8 cellular contexts compared by ENCODE assay signal in genomic region chr11:11998091-11998781, GRCh38. TPM values are rescaled to one million over a fixed set of nuclear protein-coding genes. Genes with fewer than 3 reads are reported as not detected.
DNase-seq lines count a peak whose midpoint lies in the region; ATAC-seq, FAIRE-seq and TF ChIP-seq lines count a peak whose summit lies in the region.

No MANE protein-coding gene starts in this region.

- no peaks in the 10 kb centered on the region for H3K36me3 Mint-ChIP-seq in CD4-positive, alpha-beta memory T cell
- H3K36me3 Mint-ChIP-seq in naive thymus-derived CD4-positive, alpha-beta T cell: no peaks in the 10 kb centered on the region

- POLR2A ChIA-PET in CD4-positive, alpha-beta memory T cell (lab: Charles Lee; ENCODE audit: partially characterized antibody): no interaction called here
- POLR2A ChIA-PET in naive thymus-derived CD4-positive, alpha-beta T cell (lab: Charles Lee): no interaction called here

- TF ChIP-seq POLR2A in GM12891 (IDR thresholded peaks at IDR 0.05; ENCODE audit: low read depth, low read length): no peak

- H3K27ac ChIP-seq in CD4-positive, alpha-beta memory T cell (ENCODE audit: low read depth, low read length): no peak overlapping the region
- no peak overlapping the region for H3K27ac ChIP-seq in naive thymus-derived CD4-positive, alpha-beta T cell (ENCODE audit: low read depth, low read length)

- H3K27me3 Mint-ChIP-seq in CD4-positive, alpha-beta memory T cell: peaks cover 19 to 20% of the 10 kb centered on the region in 2 donors
- peaks cover 28 to 51% (median 33%) of the 10 kb centered on the region in 5 donors for H3K27me3 Mint-ChIP-seq in naive thymus-derived CD4-positive, alpha-beta T cell

- CTCF ChIA-PET in CD4-positive, alpha-beta memory T cell (lab: Charles Lee; ENCODE audit: partially characterized antibody): interaction anchor here (0.9 kb wide), 1 partner anchor 31 kb away, joined by 4 read pairs; no protein-coding TSS in a partner anchor
- CTCF ChIA-PET in naive thymus-derived CD4-positive, alpha-beta T cell (lab: Charles Lee): no interaction called here

- peaks cover 11% of the 10 kb centered on the region for H3K4me1 ChIP-seq in CD4-positive, alpha-beta memory T cell (ENCODE audit: insufficient read depth, low read length)
- H3K4me1 ChIP-seq in naive thymus-derived CD4-positive, alpha-beta T cell (ENCODE audit: control insufficient read depth in 2 of 2, insufficient read depth in 2 of 2, low read length in 2 of 2): no peaks in the 10 kb centered on the region

- H3K4me3 Mint-ChIP-seq in CD4-positive, alpha-beta memory T cell: peak overlapping the region; percentile 50 to 82 (median 72)
- peak overlapping the region in 8 of 10 donors; percentile 25 to 71 (median 56) for H3K4me3 Mint-ChIP-seq in naive thymus-derived CD4-positive, alpha-beta T cell

- no peaks in the 10 kb centered on the region for H3K36me3 ChIP-seq in CD4-positive, alpha-beta memory T cell (ENCODE audit: insufficient read depth, low read length)
- no peaks in the 10 kb centered on the region for H3K36me3 ChIP-seq in naive thymus-derived CD4-positive, alpha-beta T cell (ENCODE audit: control insufficient read depth in 2 of 3, insufficient read depth in 3 of 3, low read length in 3 of 3)

- peaks cover 6% of the 10 kb centered on the region for H3K27me3 ChIP-seq in CD4-positive, alpha-beta memory T cell (ENCODE audit: insufficient read depth, low read length)
- H3K27me3 ChIP-seq in naive thymus-derived CD4-positive, alpha-beta T cell (ENCODE audit: control insufficient read depth in 2 of 2, insufficient read depth in 2 of 2, low read length in 2 of 2): no peaks in the 10 kb centered on the region

- peaks cover 13 to 22% (median 14%) of the 10 kb centered on the region in 4 donors for H3K4me1 Mint-ChIP-seq in CD4-positive, alpha-beta memory T cell
- peaks cover 0 to 17% (median 4%) of the 10 kb centered on the region in 7 donors for H3K4me1 Mint-ChIP-seq in naive thymus-derived CD4-positive, alpha-beta T cell

- TF ChIP-seq RAD21 in Ishikawa (IDR thresholded peaks at IDR 0.05; ENCODE audit: low read depth): no peak

- no peak for TF ChIP-seq CTCF in astrocyte of the spinal cord (IDR thresholded peaks at IDR 0.05; ENCODE audit: low read depth, low read length)

- no peaks in the 10 kb centered on the region for H3K9me3 ChIP-seq in CD4-positive, alpha-beta memory T cell (ENCODE audit: control insufficient read depth in 1 of 2, low read length in 2 of 2)
- no peaks in the 10 kb centered on the region for H3K9me3 ChIP-seq in naive thymus-derived CD4-positive, alpha-beta T cell (ENCODE audit: control insufficient read depth in 2 of 3, low read length in 3 of 3)

- in situ Hi-C loops in astrocyte of the spinal cord (cut with HindIII; ENCODE audit: low sequenced_read_pairs): no loop called here

- no peak for ATAC-seq in naive thymus-derived CD4-positive, alpha-beta T cell
- ATAC-seq in HG02798 (IDR thresholded peaks at IDR 0.05; ENCODE audit: poor library complexity, unreplicated experiment): no peak

- no peaks in the 10 kb centered on the region for H3K9me3 Mint-ChIP-seq in CD4-positive, alpha-beta memory T cell
- H3K9me3 Mint-ChIP-seq in naive thymus-derived CD4-positive, alpha-beta T cell: no peaks in the 10 kb centered on the region

- peak overlapping the region in 3 of 7 donors; percentile 13 to 46 (median 31) for H3K27ac Mint-ChIP-seq in CD4-positive, alpha-beta memory T cell
- no peak overlapping the region for H3K27ac Mint-ChIP-seq in naive thymus-derived CD4-positive, alpha-beta T cell

- DNase-seq in CD4-positive, alpha-beta memory T cell: no peak
- DNase-seq in astrocyte of the spinal cord (ENCODE audit: low read depth, low spot score) (peak; percentile 92), GM12891 (ENCODE audit: insufficient read length, low spot score) (no peak), NCI-H774 (lab: John Stamatoyannopoulos, UW) (no peak)
- no peak for DNase-seq in naive thymus-derived CD4-positive, alpha-beta T cell
- no peak for DNase-seq in stimulated activated CD4-positive, alpha-beta T cell treated with anti-CD3 and anti-CD28 coated beads, Interleukin-2, amount 100 ng/mL, for 24 hours

- intact Hi-C loops in CD4-positive, alpha-beta memory T cell (cut with micrococcal nuclease): no loop called here
- intact Hi-C loops in naive thymus-derived CD4-positive, alpha-beta T cell (cut with micrococcal nuclease): no loop called here

- TF ChIP-seq EP300 in Ishikawa (IDR thresholded peaks at IDR 0.05; ENCODE audit: borderline replicate concordance): peak; percentile 33; the same call in 1 of the 2 replicates

- no peak for FAIRE-seq in GM12891 (lab: Jason Lieb, UNC)

- H3K4me3 ChIP-seq in CD4-positive, alpha-beta memory T cell (ENCODE audit: low read length in 2 of 2): peak overlapping the region in 1 of 2 donors; percentile 37
- H3K4me3 ChIP-seq in astrocyte of the spinal cord (ENCODE audit: low read depth, low read length): peak overlapping the region; percentile 2
- H3K4me3 ChIP-seq in naive thymus-derived CD4-positive, alpha-beta T cell (ENCODE audit: low read length): no peak overlapping the region

TF ChIP-seq in Ishikawa, 13 proteins besides CTCF, POLR2A, EP300 and RAD21:
- TF ChIP-seq USF1 (IDR thresholded peaks at IDR 0.05) (no peak), NFIC (IDR thresholded peaks at IDR 0.05) (peak; percentile 42)
TF ChIP-seq in Ishikawa: peak in this region for 1.

TF ChIP-seq in GM12891, 5 proteins besides CTCF, POLR2A, EP300 and RAD21:
- TF ChIP-seq SPI1 (IDR thresholded peaks at IDR 0.05; ENCODE audit: low read depth, low read length) (no peak), POLR2AphosphoS5 (IDR thresholded peaks at IDR 0.05; ENCODE audit: low read depth, low read length) (no peak), PAX5 (IDR thresholded peaks at IDR 0.05; ENCODE audit: insufficient read depth, low read length, severe bottlenecking) (no peak), TAF1 (IDR thresholded peaks at IDR 0.05; ENCODE audit: low read depth, low read length) (no peak), POU2F2 (IDR thresholded peaks at IDR 0.05; ENCODE audit: low read depth, low read length) (no peak)

RNA-seq across cellular contexts. Expression of gene DKK3, which starts 10.2 kb away (rescaled TPM):
- total RNA-seq in CD4-positive, alpha-beta memory T cell: under 1 TPM in 1 of 2 experiments, not detected in 1; 0.89 TPM
- polyA plus RNA-seq in CD4-positive, alpha-beta memory T cell: 1 to 10 TPM; 2.9 to 3.1 TPM
- 1 to 10 TPM in 1 of 5 experiments, under 1 TPM in 1, not detected in 3; 0.32 to 1.4 TPM for total RNA-seq in naive thymus-derived CD4-positive, alpha-beta T cell
- under 1 TPM in 1 of 2 donors, not detected in 1; 0.38 TPM for polyA plus RNA-seq in naive thymus-derived CD4-positive, alpha-beta T cell
- 0.23 TPM for polyA plus RNA-seq in GM12891 (2012; ENCODE audit: low read depth, missing spikeins)
